ENCODE assay signal across 7 cellular contexts in the genomic region with DNA sequence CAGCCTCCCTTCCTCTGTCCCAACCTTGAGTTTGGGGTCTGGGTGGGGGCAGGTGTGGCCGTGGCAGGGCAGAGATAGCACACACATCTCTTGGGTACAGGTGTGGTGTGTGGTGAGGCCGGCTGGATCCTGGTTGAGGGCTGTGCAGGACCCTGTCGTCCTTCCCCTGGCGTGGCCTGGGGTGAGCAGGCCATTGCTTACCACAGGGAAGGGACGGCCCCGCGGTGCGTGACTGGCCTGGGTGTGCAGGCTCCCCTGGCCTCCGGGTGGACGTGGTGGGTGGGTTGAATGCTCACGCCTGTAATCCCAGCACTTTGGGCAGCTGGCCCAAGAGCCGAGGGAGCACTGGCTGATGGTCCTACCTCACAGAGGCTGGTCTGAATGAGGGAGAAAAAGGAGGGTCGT. TPM values are rescaled to one million over a fixed set of nuclear protein-coding genes. Genes with fewer than 3 reads are reported as not detected.
A peak's percentile ranks its signal among the peaks of the same experiment; 100 is the strongest.
DNase-seq lines count a peak whose midpoint lies in the region; ATAC-seq, FAIRE-seq and TF ChIP-seq lines count a peak whose summit lies in the region.

No MANE protein-coding gene starts in this region.

- H3K27me3 ChIP-seq in stomach: no peaks in the 10 kb centered on the region

- no peaks in the 10 kb centered on the region for H3K27me3 Mint-ChIP-seq in activated naive CD8-positive, alpha-beta T cell treated with anti-CD3 and anti-CD28 coated beads, Interleukin-2, amount 50 U/mL, for 24 hours

- FAIRE-seq in kidney (lab: Jason Lieb, UNC): no peak

- no peaks in the 10 kb centered on the region for H3K9me3 Mint-ChIP-seq in activated naive CD8-positive, alpha-beta T cell treated with anti-CD3 and anti-CD28 coated beads, Interleukin-2, amount 50 U/mL, for 24 hours

- H3K4me3 Mint-ChIP-seq in activated naive CD8-positive, alpha-beta T cell treated with anti-CD3 and anti-CD28 coated beads, Interleukin-2, amount 50 U/mL, for 24 hours: peak overlapping the region; percentile 81

- H3K4me1 Mint-ChIP-seq in activated naive CD8-positive, alpha-beta T cell treated with anti-CD3 and anti-CD28 coated beads, Interleukin-2, amount 50 U/mL, for 24 hours: peaks cover 22% of the 10 kb centered on the region

- no peaks in the 10 kb centered on the region for H3K36me3 Mint-ChIP-seq in activated naive CD8-positive, alpha-beta T cell treated with anti-CD3 and anti-CD28 coated beads, Interleukin-2, amount 50 U/mL, for 24 hours (ENCODE audit: low read depth)

- peaks cover 13 to 20% of the 10 kb centered on the region in 2 donors for H3K4me1 ChIP-seq in kidney (ENCODE audit: control insufficient read depth in 1 of 2, insufficient read depth in 1 of 2, low read depth in 1 of 2, low read length in 2 of 2)
- peaks cover 49 to 65% (median 58%) of the 10 kb centered on the region in 4 donors for H3K4me1 ChIP-seq in stomach

- peak overlapping the region; percentile 67 for H3K27ac Mint-ChIP-seq in activated naive CD8-positive, alpha-beta T cell treated with anti-CD3 and anti-CD28 coated beads, Interleukin-2, amount 50 U/mL, for 24 hours

- 10 to 25% (median 17%) methylated on average over 2 to 13 of the region's 13 CpGs for WGBS in stomach, 5 donors

- H3K4me3 ChIP-seq in kidney (ENCODE audit: low read length in 2 of 2): peak overlapping the region; percentile 61 to 63
- peak overlapping the region; percentile 62 to 90 (median 82) for H3K4me3 ChIP-seq in stomach

- peak overlapping the region; percentile 41 to 58 for H3K9ac ChIP-seq in kidney (ENCODE audit: low read length in 2 of 2)

- intact Hi-C loops in kidney (cut with DNase I) (no loop called here), stomach (cut with DNase I; ENCODE audit: low total_unique reads) (loop anchor here (10.0 kb wide), 1 partner anchor 58 kb away; no protein-coding TSS in a partner anchor)

- TF ChIP-seq POLR2A in stomach (IDR thresholded peaks at IDR 0.05): no peak

- TF ChIP-seq CTCF in kidney (IDR thresholded peaks at IDR 0.05; ENCODE audit: borderline replicate concordance, extremely low read depth, insufficient read depth): no peak
- TF ChIP-seq CTCF in stomach (IDR thresholded peaks at IDR 0.05): no peak

- peak; percentile 33 for DNase-seq in HK-2 (ENCODE audit: unreplicated experiment)
- no peak for DNase-seq in activated naive CD8-positive, alpha-beta T cell treated with anti-CD3 and anti-CD28 coated beads, Interleukin-2, amount 50 U/mL, for 24 hours
- peak; percentile 86 for DNase-seq in kidney
- DNase-seq in stomach: peak; percentile 38
- DNase-seq in NCI-H510A (lab: John Stamatoyannopoulos, UW): no peak
- no peak for DNase-seq in UCSD-AML1 (lab: John Stamatoyannopoulos, UW; ENCODE audit: unreplicated experiment)
- DNase-seq in NCI-H1694 treated with DMSO at 0.1 percent for 48 hours (lab: John Stamatoyannopoulos, UW): no peak

- peak overlapping the region in 1 of 2 donors; percentile 71 for H3K27ac ChIP-seq in kidney (ENCODE audit: low read depth in 2 of 2, low read length in 2 of 2)
- peak overlapping the region; percentile 87 to 99 (median 91) for H3K27ac ChIP-seq in stomach

- no peaks in the 10 kb centered on the region for H3K9me3 ChIP-seq in kidney (ENCODE audit: control insufficient read depth in 1 of 2, low read length in 2 of 2)
- H3K9me3 ChIP-seq in stomach: no peaks in the 10 kb centered on the region

- H3K36me3 ChIP-seq in kidney (ENCODE audit: control insufficient read depth in 1 of 2, insufficient read depth in 2 of 2, low read length in 2 of 2) (no peaks in the 10 kb centered on the region), stomach (no peaks in the 10 kb centered on the region)

- ATAC-seq in activated naive CD8-positive, alpha-beta T cell treated with anti-CD3 and anti-CD28 coated beads, Interleukin-2, amount 50 U/mL, for 24 hours: no peak

- no peak for TF ChIP-seq EP300 in stomach (IDR thresholded peaks at IDR 0.05)

RNA-seq across cellular contexts. Expression of a gene that starts 1.2 kb away (rescaled TPM):
- total RNA-seq in kidney (88.9 TPM), stomach (100 to 1,000 TPM in 4 of 5 donors, 10 to 100 TPM in 1; 31.8 to 185 (median 148) TPM)
- polyA plus RNA-seq in kidney (ENCODE audit: insufficient read depth, low read depth, low replicate concordance) (42.3 TPM), stomach (100 to 1,000 TPM in 2 of 3 donors, 10 to 100 TPM in 1; 93.5 to 134 (median 128) TPM)

RNA-seq across cellular contexts. Expression of a gene that starts 12.1 kb away (rescaled TPM):
- total RNA-seq in kidney (92.9 TPM), stomach (100 to 1,000 TPM in 3 of 5 donors, 10 to 100 TPM in 2; 77.3 to 419 (median 104) TPM)
- polyA plus RNA-seq in kidney (ENCODE audit: insufficient read depth, low read depth, low replicate concordance) (15.8 TPM), stomach (10 to 100 TPM; 23.9 to 34.7 (median 24.9) TPM)

RNA-seq across cellular contexts. Expression of a gene that starts 16.4 kb away (rescaled TPM):
- 19.1 TPM for total RNA-seq in kidney
- polyA plus RNA-seq in kidney (ENCODE audit: insufficient read depth, low read depth, low replicate concordance): 13.5 TPM
- 10 to 100 TPM in 4 of 5 donors, 1 to 10 TPM in 1; 9.4 to 40.6 (median 31.9) TPM for total RNA-seq in stomach
- 10 to 100 TPM; 17.0 to 30.0 (median 21.1) TPM for polyA plus RNA-seq in stomach

RNA-seq across cellular contexts. Expression of a gene that starts 28.0 kb away (rescaled TPM):
- total RNA-seq in kidney: 31.4 TPM
- polyA plus RNA-seq in kidney (ENCODE audit: insufficient read depth, low read depth, low replicate concordance): 23.2 TPM
- 100 to 1,000 TPM in 1 of 5 donors, 10 to 100 TPM in 4; 14.3 to 134 (median 25.5) TPM for total RNA-seq in stomach
- polyA plus RNA-seq in stomach: 10 to 100 TPM; 14.9 to 39.6 (median 20.0) TPM

RNA-seq across cellular contexts. Expression of a gene that starts 55.1 kb away (rescaled TPM):
- total RNA-seq in kidney (47.3 TPM), stomach (100 to 1,000 TPM in 1 of 5 donors, 10 to 100 TPM in 4; 23.3 to 282 (median 88.1) TPM)
- polyA plus RNA-seq in kidney (ENCODE audit: insufficient read depth, low read depth, low replicate concordance) (150 TPM), stomach (100 to 1,000 TPM; 115 to 183 (median 181) TPM)

Comparison
In these comparisons a context has a peak if more than half of its experiments do, and no peak if none do; other contexts are left out.
1. DNase-seq: peak in HK-2 (single experiment), kidney (single experiment) and stomach (single experiment); none in activated naive CD8-positive, alpha-beta T cell treated with anti-CD3 and anti-CD28 coated beads, Interleukin-2, amount 50 U/mL, for 24 hours (single experiment), NCI-H510A (single experiment), UCSD-AML1 (single experiment) and NCI-H1694 treated with DMSO at 0.1 percent for 48 hours (single experiment).